39 cellular contexts compared by ENCODE assay signal in genomic region chr9:5184776-5185175, GRCh38. TPM values are rescaled to one million over a fixed set of nuclear protein-coding genes. Genes with fewer than 3 reads are reported as not detected.
"Had no signal": no experiment of that assay in that cellular context is flagged by ENCODE, and none has a peak within 500 bp of the region (broad histone marks: within the 10 kb centered on the region; RNA-seq: fewer than 3 reads in every experiment).

No MANE protein-coding gene starts in this region.

- H3K36me3 ChIP-seq: left lung, lower lobe of right lung, neural progenitor cell, neutrophil, right atrium auricular region, right lobe of liver, thyroid gland, transverse colon, upper lobe of left lung, vagina had no signal

- H3K4me1 ChIP-seq: left lung, lower lobe of right lung, neural progenitor cell, parathyroid adenoma, psoas muscle, right atrium auricular region, right lobe of liver, thyroid gland, transverse colon, upper lobe of left lung, vagina had no signal

- H3K27me3 Mint-ChIP-seq: naive B cell; stimulated activated memory B cell treated with anti-CD40 and anti-IgM and Interleukin-4, amounts not matched to agents 10 μg/mL and 1 μg/mL and 100 μg/mL, for 72 hours; stimulated activated naive CD8-positive, alpha-beta T cell treated with anti-CD3 and anti-CD28 coated beads, Interleukin-15, amount 100 ng/mL, for 72 hours had no signal

- H3K4me1 Mint-ChIP-seq: nephron progenitor cell, neural progenitor cell had no signal

- H3K27me3 ChIP-seq: left lung, neural progenitor cell, neutrophil, right atrium auricular region, right lobe of liver, thyroid gland, transverse colon, upper lobe of left lung, vagina had no signal

- H3K36me3 Mint-ChIP-seq: immature natural killer cell; naive B cell; natural killer cell; neural progenitor cell; stimulated activated memory B cell treated with anti-CD40 and anti-IgM and Interleukin-4, amounts not matched to agents 10 μg/mL and 1 μg/mL and 100 μg/mL, for 72 hours had no signal

- H3K4me3 ChIP-seq: left lung, lower lobe of right lung, neural progenitor cell, psoas muscle, right atrium auricular region, right lobe of liver, smooth muscle cell, thyroid gland, transverse colon, upper lobe of left lung, vagina had no signal

- H3K9me3 ChIP-seq: lower lobe of right lung, neutrophil, psoas muscle, right atrium auricular region, right lobe of liver, thyroid gland, transverse colon, upper lobe of left lung, vagina had no signal

- H3K27ac ChIP-seq: left lung, lower lobe of right lung, neural progenitor cell, neutrophil, parathyroid adenoma, psoas muscle, right atrium auricular region, right lobe of liver, thyroid gland, transverse colon, upper lobe of left lung, vagina had no signal

- ATAC-seq: left colon; left lung; natural killer cell; psoas muscle; right lobe of liver; stimulated activated naive CD8-positive, alpha-beta T cell treated with anti-CD3 and anti-CD28 coated beads, Interleukin-15, amount 100 ng/mL, for 72 hours had no signal

- DNase-seq: hypothalamus; immature natural killer cell; kidney; left colon; lower lobe of right lung; mammary epithelial cell; mesenchymal stem cell; naive B cell; natural killer cell; nephron progenitor cell; occipital lobe; psoas muscle; right lobe of liver; stimulated activated CD4-positive, alpha-beta T cell treated with anti-CD3 and anti-CD28 coated beads, Interleukin-1b, Interleukin-23, amount 100 ng/mL, for 48 hours; stimulated activated CD4-positive, alpha-beta T cell treated with anti-CD3 and anti-CD28 coated beads, Interleukin-2, amount 100 ng/mL, for 48 hours; stimulated activated CD4-positive, alpha-beta T cell treated with anti-CD3 and anti-CD28 coated beads, Interleukin-4, amount 100 ng/mL, for 4 hours; stimulated activated CD8-positive, alpha-beta memory T cell treated with anti-CD3 and anti-CD28 coated beads, Interleukin-4, amount 100 ng/mL, for 48 hours; stimulated activated naive CD4-positive, alpha-beta T cell treated with Interleukin-2 at 50 U/mL for 16 hours; stimulated activated naive CD8-positive, alpha-beta T cell treated with anti-CD3 and anti-CD28 coated beads, Interleukin-15, amount 100 ng/mL, for 72 hours; substantia nigra; thyroid gland; transverse colon had no signal

- H2AFZ ChIP-seq: neural progenitor cell, parathyroid adenoma had no signal

- H3K4me2 ChIP-seq: neural progenitor cell, smooth muscle cell had no signal

- H3K4me3 Mint-ChIP-seq: immature natural killer cell; naive B cell; natural killer cell; nephron progenitor cell; neural progenitor cell; stimulated activated memory B cell treated with anti-CD40 and anti-IgM and Interleukin-4, amounts not matched to agents 10 μg/mL and 1 μg/mL and 100 μg/mL, for 72 hours; stimulated activated naive CD8-positive, alpha-beta T cell treated with anti-CD3 and anti-CD28 coated beads, Interleukin-15, amount 100 ng/mL, for 72 hours had no signal

- H3K27ac Mint-ChIP-seq: immature natural killer cell; naive B cell; natural killer cell; nephron progenitor cell; neural progenitor cell; stimulated activated memory B cell treated with anti-CD40 and anti-IgM and Interleukin-4, amounts not matched to agents 10 μg/mL and 1 μg/mL and 100 μg/mL, for 72 hours; stimulated activated naive CD8-positive, alpha-beta T cell treated with anti-CD3 and anti-CD28 coated beads, Interleukin-15, amount 100 ng/mL, for 72 hours had no signal

- H3K79me2 ChIP-seq: parathyroid adenoma had no signal

- H3K9ac ChIP-seq: neural progenitor cell, parathyroid adenoma had no signal

- H3K9me3 Mint-ChIP-seq: immature natural killer cell, natural killer cell had no signal

RNA-seq across cellular contexts. Expression of gene INSL6, which starts 0.7 kb away (rescaled TPM):
- total RNA-seq: left colon, left lung, liver, lower lobe of right lung, mammary epithelial cell, mononuclear cell, natural killer cell, occipital lobe, osteocyte, posterior vena cava, psoas muscle, renal cortical epithelial cell, right atrium auricular region, right lobe of liver, skeletal muscle tissue, smooth muscle cell, temporal lobe, thyroid gland, transverse colon, upper lobe of left lung, urinary bladder, vagina had no signal
- polyA plus RNA-seq: immature natural killer cell, mammary epithelial cell, psoas muscle, smooth muscle cell, urinary bladder had no signal

RNA-seq across cellular contexts. Expression of gene INSL4, which starts 46.4 kb away (rescaled TPM):
- total RNA-seq: kidney, left colon, left lung, liver, lower lobe of right lung, mammary epithelial cell, mononuclear cell, natural killer cell, occipital lobe, osteocyte, posterior vena cava, psoas muscle, renal cortical epithelial cell, right atrium auricular region, right lobe of liver, skeletal muscle tissue, temporal lobe, thyroid gland, transverse colon, upper lobe of left lung, urinary bladder, vagina had no signal
- polyA plus RNA-seq: immature natural killer cell, liver, mammary epithelial cell, urinary bladder had no signal
